8 cellular contexts compared by ENCODE assay signal in genomic region chr3:57227930-57228733, GRCh38. TPM values are rescaled to one million over a fixed set of nuclear protein-coding genes. Genes with fewer than 3 reads are reported as not detected.
DNase-seq lines count a peak whose midpoint lies in the region; ATAC-seq, FAIRE-seq and TF ChIP-seq lines count a peak whose summit lies in the region.

No MANE protein-coding gene starts in this region.

- peak overlapping the region; percentile 38 to 78 for H3K27ac Mint-ChIP-seq in natural killer cell treated with Interleukin-12 subunit alpha and Interleukin-12 subunit beta and Interleukin-15 and Interleukin-18, amount 100 ng/mL, for 72 hours

- no peak for FAIRE-seq in RCC 7860 (lab: Jason Lieb, UNC)

- no peaks in the 10 kb centered on the region for H3K36me3 ChIP-seq in testis (ENCODE audit: low read depth, missing control alignments)

- H3K9me3 ChIP-seq in AG04450 (ENCODE audit: control insufficient read depth, insufficient read depth, low read length) (no peaks in the 10 kb centered on the region), testis (no peaks in the 10 kb centered on the region)

- peaks cover 11 to 20% of the 10 kb centered on the region in 2 donors for H3K4me1 Mint-ChIP-seq in natural killer cell treated with Interleukin-12 subunit alpha and Interleukin-12 subunit beta and Interleukin-15 and Interleukin-18, amount 100 ng/mL, for 72 hours (ENCODE audit: low read depth in 2 of 2)

- H3K4me3 Mint-ChIP-seq in natural killer cell treated with Interleukin-12 subunit alpha and Interleukin-12 subunit beta and Interleukin-15 and Interleukin-18, amount 100 ng/mL, for 72 hours = peak overlapping the region; percentile 80

- H3K27me3 Mint-ChIP-seq in natural killer cell treated with Interleukin-12 subunit alpha and Interleukin-12 subunit beta and Interleukin-15 and Interleukin-18, amount 100 ng/mL, for 72 hours = no peaks in the 10 kb centered on the region

- no peaks in the 10 kb centered on the region for H3K27me3 ChIP-seq in AG04450 (ENCODE audit: control insufficient read depth, insufficient read depth, low read length)
- no peaks in the 10 kb centered on the region for H3K27me3 ChIP-seq in testis

- H3K4me3 ChIP-seq in AG04450 (ENCODE audit: low read depth, low read length) (peak overlapping the region; percentile 90), fibroblast of villous mesenchyme (ENCODE audit: low read depth, low read length) (peak overlapping the region; percentile 85), testis (peak overlapping the region; percentile 93 to 99)

- TF ChIP-seq CTCF in AG04450 (IDR thresholded peaks at IDR 0.05; ENCODE audit: low read depth, low read length) = no peak
- TF ChIP-seq CTCF in fibroblast of villous mesenchyme (IDR thresholded peaks at IDR 0.05; ENCODE audit: insufficient read depth, low read depth, low read length) = no peak
- TF ChIP-seq CTCF in testis (IDR thresholded peaks at IDR 0.05) = no peak

- ATAC-seq in GM18858 (IDR thresholded peaks at IDR 0.05; ENCODE audit: unreplicated experiment) = peak; percentile 18
- peak; percentile 41 for ATAC-seq in HG03066 (IDR thresholded peaks at IDR 0.05; ENCODE audit: low read depth, unreplicated experiment)
- peak in 1 of 2 donors; percentile 61 for ATAC-seq in natural killer cell treated with Interleukin-12 subunit alpha and Interleukin-12 subunit beta and Interleukin-15 and Interleukin-18, amount 100 ng/mL, for 72 hours

- WGBS in testis, 2 donors = 1% methylated on average over 30 to 52 of the region's 70 CpGs

- no peak for TF ChIP-seq POLR2A in testis (IDR thresholded peaks at IDR 0.05)

- H3K27ac ChIP-seq in AG04450 (ENCODE audit: low read depth, low read length) (no peak overlapping the region), testis (peak overlapping the region; percentile 76 to 97)

- POLR2A ChIA-PET in AG04450 (lab: Yijun Ruan, JAX) = interaction anchor here (0.9 kb wide), 1 partner anchor 546 kb away, joined by 3 read pairs; the partner anchor contains the start of gene TASOR

- CTCF ChIA-PET in AG04450 (lab: Charles Lee) = interaction anchor here (0.5 to 1.2 kb wide), 4 partner anchors 58 to 232 kb away, joined by 3 to 4 read pairs (median 4); no protein-coding TSS in a partner anchor

- H3K9me3 Mint-ChIP-seq in natural killer cell treated with Interleukin-12 subunit alpha and Interleukin-12 subunit beta and Interleukin-15 and Interleukin-18, amount 100 ng/mL, for 72 hours = no peaks in the 10 kb centered on the region

- DNase-seq in AG04450 (ENCODE audit: low read depth, low spot score) = no peak
- peak; percentile 10 for DNase-seq in RCC 7860 (ENCODE audit: low spot score)
- peak; percentile 11 for DNase-seq in activated gamma-delta T cell treated with anti-CD3 and anti-CD28 coated beads, Interleukin-2, amount 50 U/mL, for 16 hours (ENCODE audit: low read depth)
- DNase-seq in fibroblast of villous mesenchyme (ENCODE audit: low read depth) = peak; percentile 74
- no peak for DNase-seq in natural killer cell treated with Interleukin-12 subunit alpha and Interleukin-12 subunit beta and Interleukin-15 and Interleukin-18, amount 100 ng/mL, for 72 hours (ENCODE audit: low spot score)
- DNase-seq in testis = peak; percentile 78

- no peaks in the 10 kb centered on the region for H3K36me3 Mint-ChIP-seq in natural killer cell treated with Interleukin-12 subunit alpha and Interleukin-12 subunit beta and Interleukin-15 and Interleukin-18, amount 100 ng/mL, for 72 hours

- H3K4me1 ChIP-seq in testis = peaks cover 19% of the 10 kb centered on the region

- intact Hi-C loops in testis (cut with DNase I; ENCODE audit: low total_unique reads) = no loop called here

RNA-seq across cellular contexts. Expression of gene APPL1, which starts 0.6 kb away (rescaled TPM):
- polyA plus RNA-seq in AG04450 (2011; rRNA removed) = 16.9 and 23.5 TPM in 2 replicates
- polyA minus RNA-seq in AG04450 (2011; rRNA and poly(A)+ RNA removed) = 32.0 and 34.8 TPM in 2 replicates
- total RNA-seq in fibroblast of villous mesenchyme = 33.5 and 43.2 TPM in 2 replicates
- 10 to 100 TPM; 23.1 to 27.8 TPM for total RNA-seq in natural killer cell treated with Interleukin-12 subunit alpha and Interleukin-12 subunit beta and Interleukin-15 and Interleukin-18, amount 100 ng/mL, for 72 hours
- 10 to 100 TPM; 47.4 to 48.5 TPM for total RNA-seq in testis
- 26.6 TPM for polyA plus RNA-seq in testis (ENCODE audit: insufficient read depth, low read depth, low replicate concordance)

RNA-seq across cellular contexts. Expression of gene HESX1, which starts 28.4 kb away (rescaled TPM):
- polyA plus RNA-seq in AG04450 (2011; rRNA removed) (0.36 and 0.46 TPM in 2 replicates), testis (ENCODE audit: insufficient read depth, low read depth, low replicate concordance) (6.4 TPM)
- not detected in 2 replicates for polyA minus RNA-seq in AG04450 (2011; rRNA and poly(A)+ RNA removed)
- total RNA-seq in fibroblast of villous mesenchyme (not detected in 2 replicates), testis (1 to 10 TPM; 7.9 to 9.1 TPM)
- total RNA-seq in natural killer cell treated with Interleukin-12 subunit alpha and Interleukin-12 subunit beta and Interleukin-15 and Interleukin-18, amount 100 ng/mL, for 72 hours = not detected

Comparison
In these comparisons a context has a peak if more than half of its experiments do, and no peak if none do; other contexts are left out.
1. DNase-seq: peak in RCC 7860 (single experiment), activated gamma-delta T cell treated with anti-CD3 and anti-CD28 coated beads, Interleukin-2, amount 50 U/mL, for 16 hours (single experiment), fibroblast of villous mesenchyme (single experiment) and testis (single experiment); none in AG04450 (single experiment) and natural killer cell treated with Interleukin-12 subunit alpha and Interleukin-12 subunit beta and Interleukin-15 and Interleukin-18, amount 100 ng/mL, for 72 hours (single experiment).
2. Peak in every context shown above with its lines, with median percentiles within 50 percentile points of each other: H3K4me3 ChIP-seq.